In the genomic region with DNA sequence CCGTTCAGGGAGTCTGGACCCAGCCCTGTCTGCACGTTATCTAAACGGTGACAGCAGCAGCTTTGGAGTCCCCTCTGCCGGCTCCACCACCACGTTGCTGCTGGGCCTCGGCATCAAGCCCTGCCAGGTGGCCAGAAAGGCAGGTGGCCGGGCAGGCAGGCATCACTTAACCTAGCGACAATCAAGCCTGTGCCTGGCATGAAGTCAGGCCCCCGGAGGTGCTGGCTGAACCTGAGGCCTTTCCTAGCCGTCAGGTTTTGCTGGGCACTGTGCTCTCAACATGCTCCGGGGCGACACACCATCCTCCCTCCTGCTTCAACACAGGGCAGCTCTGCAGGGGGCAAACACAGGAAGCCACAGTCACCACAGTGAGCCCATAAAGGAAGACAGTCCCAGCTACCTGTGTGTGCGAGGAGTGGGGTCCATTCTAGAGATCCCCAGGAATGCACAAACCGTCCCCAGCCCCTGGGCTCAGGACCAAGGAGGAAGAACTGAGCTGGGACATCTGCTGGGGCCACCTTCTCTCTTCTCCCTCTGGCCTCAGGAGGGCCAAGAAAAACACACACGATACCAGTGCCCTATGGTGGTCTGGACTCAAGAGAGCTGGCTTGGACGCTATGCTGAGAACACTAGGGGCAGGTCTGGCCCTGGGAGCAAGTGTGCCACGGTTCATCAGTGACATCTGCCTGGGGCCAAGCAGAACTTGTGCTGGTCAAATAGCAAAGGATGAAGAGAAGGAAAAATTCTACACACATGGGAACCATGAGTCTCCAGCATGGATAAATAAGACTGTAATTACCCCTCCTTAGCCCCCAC, we compare ENCODE assay signal across 8 cellular contexts. TPM values are rescaled to one million over a fixed set of nuclear protein-coding genes. Genes with fewer than 3 reads are reported as not detected.
DNase-seq lines count a peak whose midpoint lies in the region; ATAC-seq, FAIRE-seq and TF ChIP-seq lines count a peak whose summit lies in the region.

No MANE protein-coding gene starts in this region.

- DNase-seq in GM13976 (ENCODE audit: low spot score) (no peak), NCI-H187 (lab: John Stamatoyannopoulos, UW) (peak; percentile 45 to 78), epidermal melanocyte (ENCODE audit: insufficient read length, low spot score) (no peak), AML-193 (lab: John Stamatoyannopoulos, UW) (no peak), cardiac septum (ENCODE audit: low spot score) (no peak), GM19239 (ENCODE audit: insufficient read length, low spot score) (no peak)
- peak; percentile 56 for DNase-seq in activated naive CD8-positive, alpha-beta T cell treated with anti-CD3 and anti-CD28 coated beads for 36 hours

- H3K27me3 Mint-ChIP-seq in activated naive CD8-positive, alpha-beta T cell treated with anti-CD3 and anti-CD28 coated beads for 36 hours: no peaks in the 10 kb centered on the region

- no peaks in the 10 kb centered on the region for H3K9me3 Mint-ChIP-seq in activated naive CD8-positive, alpha-beta T cell treated with anti-CD3 and anti-CD28 coated beads for 36 hours

- no peak for FAIRE-seq in GM19239 (lab: Jason Lieb, UNC)

- peak; percentile 7 for TF ChIP-seq CTCF in GM13976 (IDR thresholded peaks at IDR 0.05; ENCODE audit: borderline replicate concordance, control extremely low read depth, extremely low read depth, insufficient read depth, missing control alignments)

- H3K27ac Mint-ChIP-seq in activated naive CD8-positive, alpha-beta T cell treated with anti-CD3 and anti-CD28 coated beads for 36 hours: peak overlapping the region; percentile 91

- ATAC-seq in HG02610 (IDR thresholded peaks at IDR 0.05; ENCODE audit: unreplicated experiment): peak; percentile 11

- intact Hi-C loops in cardiac septum (cut with DNase I): loop anchor here (5.0 kb wide), 1 partner anchor 46 kb away; no protein-coding TSS in a partner anchor

- peaks cover 28% of the 10 kb centered on the region for H3K36me3 Mint-ChIP-seq in activated naive CD8-positive, alpha-beta T cell treated with anti-CD3 and anti-CD28 coated beads for 36 hours

- peaks cover 93% of the 10 kb centered on the region for H3K4me1 Mint-ChIP-seq in activated naive CD8-positive, alpha-beta T cell treated with anti-CD3 and anti-CD28 coated beads for 36 hours

- peak overlapping the region; percentile 64 for H3K4me3 Mint-ChIP-seq in activated naive CD8-positive, alpha-beta T cell treated with anti-CD3 and anti-CD28 coated beads for 36 hours

- in situ Hi-C loops in GM13976 (cut with MboI; ENCODE audit: low sequenced_read_pairs, unreplicated experiment): no loop called here

RNA-seq across cellular contexts. Expression of gene CCDC88C, which starts 44.7 kb away (rescaled TPM):
- 10 to 100 TPM; 55.1 to 56.7 TPM for total RNA-seq in activated naive CD8-positive, alpha-beta T cell treated with anti-CD3 and anti-CD28 coated beads for 36 hours
- 2.6 TPM for total RNA-seq in cardiac septum

Comparison
In these comparisons a context has a peak if more than half of its experiments do, and no peak if none do; other contexts are left out.
1. DNase-seq: peak in NCI-H187 (2 of 2) and activated naive CD8-positive, alpha-beta T cell treated with anti-CD3 and anti-CD28 coated beads for 36 hours (single experiment); none in GM13976 (single experiment), epidermal melanocyte (single experiment), AML-193 (0 of 2), cardiac septum (single experiment) and GM19239 (single experiment).
2. RNA of gene CCDC88C, which starts 44.7 kb away (total RNA-seq): 55.1 to 56.7 TPM in activated naive CD8-positive, alpha-beta T cell treated with anti-CD3 and anti-CD28 coated beads for 36 hours; 2.6 TPM in cardiac septum (single experiment); every median in the first group is over 10 times any median in the second.